Comparison of ENCODE assay signal across 1 cellular context in genomic region chr5:135398855-135399837, GRCh38.
TF ChIP-seq lines count a peak whose summit lies in the region.

TSS of gene MACROH2A1 (minus strand) at chr5:135399231. CDS start at chr5:135389093, 10,138 bp downstream.

TF ChIP-seq in K562, 482 proteins besides CTCF, POLR2A, EP300 and RAD21 (continued from another document and continues in another):
- no peak for TF ChIP-seq MNT (conservative IDR thresholded peaks at IDR 0.05)
- peak; percentile 70 for TF ChIP-seq NR2C1 (IDR thresholded peaks at IDR 0.05)
- peak; percentile 82 for TF ChIP-seq NR2C1 (tag; IDR thresholded peaks at IDR 0.05)
- TF ChIP-seq ZNF512 (tag; IDR thresholded peaks at IDR 0.05), result no peak
- no peak for TF ChIP-seq PREB (CRISPR knock-in tag; IDR thresholded peaks at IDR 0.05)
- TF ChIP-seq CBFB (CRISPR knock-in tag; IDR thresholded peaks at IDR 0.05), result no peak
- no peak for TF ChIP-seq HSF4 (CRISPR knock-in tag; IDR thresholded peaks at IDR 0.05; ENCODE audit: borderline replicate concordance)
- TF ChIP-seq SRSF3 (IDR thresholded peaks at IDR 0.05; ENCODE audit: insufficient read depth, low read length), result no peak
- TF ChIP-seq ARID1B (IDR thresholded peaks at IDR 0.05), result no peak
- TF ChIP-seq MTF1 (CRISPR knock-in tag; IDR thresholded peaks at IDR 0.05; ENCODE audit: borderline replicate concordance), result no peak
- TF ChIP-seq ZNF764 (CRISPR knock-in tag; IDR thresholded peaks at IDR 0.05; ENCODE audit: low read depth), result no peak
- TF ChIP-seq YY1 (IDR thresholded peaks at IDR 0.05; ENCODE audit: borderline replicate concordance in 1 of 3, control insufficient read depth in 1 of 3, extremely low read depth in 1 of 3, insufficient read depth in 3 of 3, insufficient read length in 1 of 3, insufficient replicate concordance in 2 of 3, low read depth in 1 of 3, low read length in 2 of 3), result peak in 2 of 3 experiments; percentile 54 to 77
- TF ChIP-seq ZNF696 (CRISPR knock-in tag; conservative IDR thresholded peaks at IDR 0.05), result no peak
- TF ChIP-seq ZNF175 (CRISPR knock-in tag; IDR thresholded peaks at IDR 0.05; ENCODE audit: low read depth), result peak; percentile 70; the same call in 1 of the 2 replicates
- TF ChIP-seq ATF2 (CRISPR knock-in tag; IDR thresholded peaks at IDR 0.05), result no peak
- no peak for TF ChIP-seq GTF2F1 (IDR thresholded peaks at IDR 0.05; ENCODE audit: low read depth, low read length)
- TF ChIP-seq ZBTB2 (IDR thresholded peaks at IDR 0.05), result no peak
- TF ChIP-seq FOXM1 (IDR thresholded peaks at IDR 0.05; ENCODE audit: low read depth), result no peak
- TF ChIP-seq FOXM1 (CRISPR knock-in tag; IDR thresholded peaks at IDR 0.05; ENCODE audit: low read depth), result no peak
- no peak for TF ChIP-seq MEF2A (IDR thresholded peaks at IDR 0.05; ENCODE audit: control insufficient read depth, low read depth, low read length)
- peak; percentile 36; the same call in 1 of the 2 replicates for TF ChIP-seq FOSL1 (tag; conservative IDR thresholded peaks at IDR 0.05)
- no peak for TF ChIP-seq CREB3L1 (IDR thresholded peaks at IDR 0.05; ENCODE audit: borderline replicate concordance, low read depth)
- peak; percentile 65 for TF ChIP-seq HCFC1 (IDR thresholded peaks at IDR 0.05; ENCODE audit: low read depth, low read length)
- TF ChIP-seq TBP (optimal IDR thresholded peaks at IDR 0.05; ENCODE audit: low read depth, low read length), result peak; percentile 84
- TF ChIP-seq COPS2 (conservative IDR thresholded peaks at IDR 0.05), result no peak
- TF ChIP-seq CUX1 (CRISPR knock-in tag; IDR thresholded peaks at IDR 0.05), result no peak
- TF ChIP-seq ZNF518B (CRISPR knock-in tag; IDR thresholded peaks at IDR 0.05), result no peak
- no peak for TF ChIP-seq ZFP30 (CRISPR knock-in tag; IDR thresholded peaks at IDR 0.05; ENCODE audit: borderline replicate concordance)
- TF ChIP-seq MYBL2 (IDR thresholded peaks at IDR 0.05; ENCODE audit: low read depth), result no peak
- no peak for TF ChIP-seq MYBL2 (CRISPR knock-in tag; IDR thresholded peaks at IDR 0.05; ENCODE audit: borderline replicate concordance)
- TF ChIP-seq SFPQ (IDR thresholded peaks at IDR 0.05; ENCODE audit: low read depth, low read length), result no peak
- no peak for TF ChIP-seq SMARCB1 (IDR thresholded peaks at IDR 0.05; ENCODE audit: insufficient read length, low read depth)
- no peak for TF ChIP-seq PKNOX1 (IDR thresholded peaks at IDR 0.05)
- TF ChIP-seq NCOR1 (IDR thresholded peaks at IDR 0.05), result peak; percentile 27; the same call in 1 of the 2 replicates
- TF ChIP-seq ADNP (tag; IDR thresholded peaks at IDR 0.05), result no peak
- TF ChIP-seq RBBP5 (IDR thresholded peaks at IDR 0.05; ENCODE audit: borderline replicate concordance, insufficient read depth, low read length, poor library complexity, severe bottlenecking), result peak; percentile 82
